Comparison of ENCODE assay signal across 1 cellular context in the genomic region with DNA sequence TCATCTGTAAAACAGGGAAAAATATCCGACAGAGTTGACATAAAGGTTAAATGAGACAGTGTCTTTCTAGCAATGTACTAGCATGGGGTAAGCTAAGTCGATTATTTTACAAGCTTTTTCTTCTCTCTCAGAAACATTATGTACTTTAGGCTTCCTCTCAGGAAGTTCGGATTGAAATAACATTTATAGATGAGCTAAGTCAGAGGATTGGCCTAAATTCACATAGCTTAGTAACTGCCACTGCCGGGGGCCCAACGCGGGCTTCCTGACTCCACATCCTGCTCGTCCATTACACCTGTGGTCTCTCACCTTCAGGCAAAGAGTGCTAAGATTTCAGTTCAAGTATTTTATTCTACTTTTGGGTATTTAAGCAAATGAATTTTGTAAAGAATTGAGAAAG.
TF ChIP-seq lines count a peak whose summit lies in the region.

No MANE protein-coding gene starts in this region.

TF ChIP-seq in WTC11, 78 proteins besides CTCF, POLR2A, EP300 and RAD21 (continued from another document):
- no peak for TF ChIP-seq ZNF121 (CRISPR knock-in tag; IDR thresholded peaks at IDR 0.05)
- TF ChIP-seq, protein P1, sequence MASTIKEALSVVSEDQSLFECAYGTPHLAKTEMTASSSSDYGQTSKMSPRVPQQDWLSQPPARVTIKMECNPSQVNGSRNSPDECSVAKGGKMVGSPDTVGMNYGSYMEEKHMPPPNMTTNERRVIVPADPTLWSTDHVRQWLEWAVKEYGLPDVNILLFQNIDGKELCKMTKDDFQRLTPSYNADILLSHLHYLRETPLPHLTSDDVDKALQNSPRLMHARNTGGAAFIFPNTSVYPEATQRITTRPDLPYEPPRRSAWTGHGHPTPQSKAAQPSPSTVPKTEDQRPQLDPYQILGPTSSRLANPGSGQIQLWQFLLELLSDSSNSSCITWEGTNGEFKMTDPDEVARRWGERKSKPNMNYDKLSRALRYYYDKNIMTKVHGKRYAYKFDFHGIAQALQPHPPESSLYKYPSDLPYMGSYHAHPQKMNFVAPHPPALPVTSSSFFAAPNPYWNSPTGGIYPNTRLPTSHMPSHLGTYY (CRISPR knock-in tag; IDR thresholded peaks at IDR 0.05), result no peak
